ENCODE assay signal across 17 cellular contexts in the genomic region with DNA sequence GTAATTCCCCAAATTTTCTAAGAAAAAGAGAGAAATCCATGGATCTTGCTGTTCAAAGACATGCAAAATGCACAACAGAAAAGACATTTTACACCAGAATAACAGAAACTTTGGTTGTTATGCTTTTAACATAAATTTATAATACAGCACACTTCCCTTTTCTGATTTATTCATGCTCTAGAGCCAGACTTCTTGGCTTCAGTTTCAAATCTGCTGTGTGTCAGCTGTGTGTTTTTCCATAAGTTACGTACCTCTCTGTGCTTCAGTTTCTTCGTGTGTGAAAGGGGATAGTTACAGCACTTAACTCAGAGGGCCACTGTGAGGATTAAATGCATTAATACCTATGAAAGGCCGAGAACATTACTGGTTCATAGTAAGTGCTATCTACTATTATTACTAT. TPM values are rescaled to one million over a fixed set of nuclear protein-coding genes. Genes with fewer than 3 reads are reported as not detected.
A peak's percentile ranks its signal among the peaks of the same experiment; 100 is the strongest.
DNase-seq lines count a peak whose midpoint lies in the region; ATAC-seq and TF ChIP-seq lines count a peak whose summit lies in the region.
"Had no signal": no experiment of that assay in that cellular context is flagged by ENCODE, and none has a peak within 500 bp of the region (broad histone marks: within the 10 kb centered on the region; RNA-seq: fewer than 3 reads in every experiment).

No MANE protein-coding gene starts in this region.

- no peak for TF ChIP-seq CTCF in OCI-LY7 (conservative IDR thresholded peaks at IDR 0.05; ENCODE audit: low read length)

- H3K27me3 ChIP-seq in Karpas-422 (ENCODE audit: low read length): no peaks in the 10 kb centered on the region

- intact Hi-C loops in OCI-LY7 (cut with micrococcal nuclease; ENCODE audit: unreplicated experiment): no loop called here
- intact Hi-C loops in left ventricle myocardium superior (cut with micrococcal nuclease): no loop called here

- POLR2A ChIA-PET in OCI-LY7 (lab: Charles Lee): no interaction called here

- no peaks in the 10 kb centered on the region for H3K79me2 ChIP-seq in Karpas-422 (ENCODE audit: low read length)
- H3K79me2 ChIP-seq in OCI-LY7 (ENCODE audit: insufficient read depth, low read depth, low read length): no peaks in the 10 kb centered on the region

- no peaks in the 10 kb centered on the region for H4K20me1 ChIP-seq in Karpas-422 (ENCODE audit: insufficient read depth, low read depth, low read length)
- H4K20me1 ChIP-seq in OCI-LY7 (ENCODE audit: insufficient read depth, low read length): no peaks in the 10 kb centered on the region

- H3K4me2 ChIP-seq in Karpas-422 (ENCODE audit: low read depth, low read length, poor library complexity, severe bottlenecking) (peak overlapping the region; percentile 34), OCI-LY7 (ENCODE audit: low read length) (peak overlapping the region; percentile 22)

- CTCF ChIA-PET in OCI-LY7 (lab: Charles Lee; ENCODE audit: unreplicated experiment): no interaction called here

- H3K4me1 ChIP-seq in Karpas-422 (ENCODE audit: low read length): peaks cover 64% of the 10 kb centered on the region
- peaks cover 54% of the 10 kb centered on the region for H3K4me1 ChIP-seq in OCI-LY7 (ENCODE audit: insufficient read depth, low read length, poor library complexity, severe bottlenecking)
- H3K4me1 ChIP-seq: HAP-1 had no signal

- H3K9me2 ChIP-seq in Karpas-422 (replicated peaks; ENCODE audit: insufficient read depth, low read length): no peaks in the 10 kb centered on the region
- no peaks in the 10 kb centered on the region for H3K9me2 ChIP-seq in OCI-LY7 (ENCODE audit: insufficient read depth, low read length)

- H3K9me3 ChIP-seq in Karpas-422 (ENCODE audit: low read length) (no peaks in the 10 kb centered on the region), OCI-LY7 (ENCODE audit: low read length) (no peaks in the 10 kb centered on the region)
- H3K9me3 ChIP-seq: HAP-1 had no signal

- BruUV-seq in OCI-LY7 (replicated peaks; lab: Mats Ljungman, UMichigan): no TSS peak

- DNase-seq in NOMO-1 treated with DMSO at 0.1 percent for 48 hours (lab: John Stamatoyannopoulos, UW; ENCODE audit: unreplicated experiment) (peak; percentile 18), NOMO-1 treated with dmso at 0.1 percent for 144 hours (lab: John Stamatoyannopoulos, UW; ENCODE audit: unreplicated experiment) (no peak), Karpas-422 (peak; percentile 50), OCI-LY7 (ENCODE audit: low spot score) (no peak), islet precursor cell (peak; percentile 0), HuH-7.5 (ENCODE audit: low spot score) (no peak), left ventricle myocardium superior (no peak)
- DNase-seq: CD4-positive, CD25-positive, alpha-beta regulatory T cell; NCI-H1417 treated with DMSO at 0.1 percent for 48 hours; NCI-H2029 treated with DMSO at 0.1 percent for 48 hours; NCI-H524 treated with DMSO at 0.1 percent for 48 hours had no signal

- H3K4me3 ChIP-seq in Karpas-422 (ENCODE audit: low read length) (peak overlapping the region; percentile 0; the same call in 1 of the 2 replicates), OCI-LY7 (ENCODE audit: low read depth, low read length, poor library complexity, severe bottlenecking) (no peak overlapping the region)
- H3K4me3 ChIP-seq: HAP-1, SK-N-MC had no signal

- H3K9ac ChIP-seq in Karpas-422 (ENCODE audit: low read length): peak overlapping the region; percentile 22; the same call in 1 of the 2 replicates

- H2AFZ ChIP-seq in Karpas-422 (ENCODE audit: low read length) (no peak overlapping the region), OCI-LY7 (ENCODE audit: low read length) (peak overlapping the region; percentile 78; the same call in 1 of the 2 replicates)

- ATAC-seq in HG02852 (IDR thresholded peaks at IDR 0.05; ENCODE audit: unreplicated experiment) (no peak), left ventricle myocardium superior (no peak)
- ATAC-seq: Right ventricle myocardium inferior had no signal

- H3K27ac ChIP-seq in Karpas-422 (ENCODE audit: low read length): peak overlapping the region; percentile 50
- H3K27ac ChIP-seq in OCI-LY7 (ENCODE audit: low read depth, low read length, poor library complexity, severe bottlenecking): no peak overlapping the region
- H3K27ac ChIP-seq: 22Rv1, SK-N-MC had no signal

- H3K36me3 ChIP-seq in Karpas-422 (ENCODE audit: insufficient read depth, low read length): no peaks in the 10 kb centered on the region
- no peaks in the 10 kb centered on the region for H3K36me3 ChIP-seq in OCI-LY7 (ENCODE audit: insufficient read depth, low read length)
- H3K36me3 ChIP-seq: HAP-1 had no signal

RNA-seq across cellular contexts. Expression of gene CCL3L1, which starts 6.8 kb away (rescaled TPM):
- total RNA-seq in Karpas-422 (2014; rRNA removed; shearing (Covaris generic); ENCODE audit: low replicate concordance): 1.9 and 6.4 TPM in 2 replicates
- total RNA-seq in OCI-LY7 (2014; rRNA removed; shearing (Covaris generic)): 0.10 TPM in 1 of 2 replicates, not detected in the other
- total RNA-seq in OCI-LY7 (2022) (0.44 TPM in 1 of 2 replicates, not detected in the other), left ventricle myocardium superior (not detected)
- total RNA-seq: CD4-positive, CD25-positive, alpha-beta regulatory T cell; MCF 10A; Right ventricle myocardium inferior had no signal

RNA-seq across cellular contexts. Expression of gene CCL4L2, which starts 7.5 kb away (rescaled TPM):
- 14.9 and 26.9 TPM in 2 replicates for total RNA-seq in Karpas-422 (2014; rRNA removed; shearing (Covaris generic); ENCODE audit: low replicate concordance)
- total RNA-seq in OCI-LY7 (2014; rRNA removed; shearing (Covaris generic)): 0.50 TPM in 1 of 2 replicates, not detected in the other
- total RNA-seq in OCI-LY7 (2022): not detected in 2 replicates
- not detected for total RNA-seq in left ventricle myocardium superior
- total RNA-seq: CD4-positive, CD25-positive, alpha-beta regulatory T cell; MCF 10A; Right ventricle myocardium inferior had no signal

RNA-seq across cellular contexts. Expression of gene TBC1D3B, which starts 26.9 kb away (rescaled TPM):
- 0.63 and 3.6 TPM in 2 replicates for total RNA-seq in Karpas-422 (2014; rRNA removed; shearing (Covaris generic); ENCODE audit: low replicate concordance)
- 1.5 and 3.0 TPM in 2 replicates for total RNA-seq in OCI-LY7 (2014; rRNA removed; shearing (Covaris generic))
- total RNA-seq in OCI-LY7 (2022): 12.8 and 13.8 TPM in 2 replicates
- 2.8 TPM for total RNA-seq in left ventricle myocardium superior

Comparison
In these comparisons a context has a peak if more than half of its experiments do, and no peak if none do; other contexts are left out.
1. DNase-seq: peak in NOMO-1 treated with DMSO at 0.1 percent for 48 hours (single experiment), Karpas-422 (single experiment) and islet precursor cell (single experiment); none in NOMO-1 treated with dmso at 0.1 percent for 144 hours (single experiment), OCI-LY7 (single experiment), HuH-7.5 (single experiment) and left ventricle myocardium superior (single experiment).
2. RNA of gene CCL4L2, which starts 7.5 kb away (total RNA-seq): 14.9 to 26.9 TPM in Karpas-422; 0.50 TPM in OCI-LY7 and not detected in left ventricle myocardium superior (single experiment); every median in the first group is over 10 times any median in the second.